8 cellular contexts compared by ENCODE assay signal in genomic region chr6:35048631-35049083, GRCh38.
DNase-seq lines count a peak whose midpoint lies in the region; ATAC-seq and TF ChIP-seq lines count a peak whose summit lies in the region.

No MANE protein-coding gene starts in this region.

- peak; percentile 8 for TF ChIP-seq CTCF in DOHH2 (IDR thresholded peaks at IDR 0.05; ENCODE audit: low read depth, low read length, poor library complexity, severe bottlenecking)
- TF ChIP-seq CTCF in upper lobe of right lung (IDR thresholded peaks at IDR 0.05), result peak; percentile 35

- H3K4ac ChIP-seq in mesendoderm (ENCODE audit: low read depth, low read length), result no peak overlapping the region

- no peaks in the 10 kb centered on the region for H3K36me3 ChIP-seq in DOHH2 (ENCODE audit: control insufficient read depth, low read length)
- H3K36me3 ChIP-seq in mesendoderm (ENCODE audit: control insufficient read depth, insufficient read depth, low read length), result no peaks in the 10 kb centered on the region
- peaks cover 14% of the 10 kb centered on the region for H3K36me3 ChIP-seq in upper lobe of right lung

- no peaks in the 10 kb centered on the region for H3K79me2 ChIP-seq in DOHH2 (ENCODE audit: control insufficient read depth, low read length)
- H3K79me2 ChIP-seq in mesendoderm (ENCODE audit: control insufficient read depth, insufficient read depth, low read length), result no peaks in the 10 kb centered on the region

- H3K4me3 ChIP-seq in DOHH2 (ENCODE audit: low read length) (no peak overlapping the region), mesendoderm (ENCODE audit: low read length) (no peak overlapping the region), upper lobe of right lung (no peak overlapping the region)

- H3K23ac ChIP-seq in mesendoderm (ENCODE audit: low read length), result peak overlapping the region; percentile 15

- peaks cover 3% of the 10 kb centered on the region for H3K79me1 ChIP-seq in mesendoderm (ENCODE audit: low read length)

- no peak overlapping the region for H2AK5ac ChIP-seq in mesendoderm (ENCODE audit: low read length)

- ATAC-seq in upper lobe of right lung, result peak; percentile 25
- ATAC-seq in GM18517 (IDR thresholded peaks at IDR 0.05; ENCODE audit: unreplicated experiment), result no peak

- peak; percentile 87 for DNase-seq in NCI-H524 treated with DMSO at 0.1 percent for 48 hours (lab: John Stamatoyannopoulos, UW)
- peak; percentile 16 for DNase-seq in central memory CD4-positive, alpha-beta T cell
- peak; percentile 58 for DNase-seq in mesendoderm
- no peak for DNase-seq in upper lobe of right lung
- no peak for DNase-seq in AG08396 (ENCODE audit: low spot score)
- no peak for DNase-seq in COLO829 (ENCODE audit: low spot score)

- H2BK15ac ChIP-seq in mesendoderm (replicated peaks; ENCODE audit: low read depth), result no peak overlapping the region

- H3K27me3 ChIP-seq in DOHH2 (ENCODE audit: control insufficient read depth, low read length), result no peaks in the 10 kb centered on the region
- no peaks in the 10 kb centered on the region for H3K27me3 ChIP-seq in mesendoderm (ENCODE audit: insufficient read depth, low read length, poor library complexity)
- no peaks in the 10 kb centered on the region for H3K27me3 ChIP-seq in upper lobe of right lung

- H3K9me2 ChIP-seq in DOHH2 (replicated peaks; ENCODE audit: control insufficient read depth, low read length), result no peaks in the 10 kb centered on the region

- H2BK120ac ChIP-seq in mesendoderm (ENCODE audit: low read depth, low read length), result no peak overlapping the region

- H3K18ac ChIP-seq in mesendoderm (ENCODE audit: low read length), result no peak overlapping the region

- intact Hi-C loops in upper lobe of right lung (cut with DNase I), result no loop called here

- no CpG with 5 or more reads among the region's 11 CpGs for WGBS in mesendoderm (ENCODE audit: extremely low coverage, insufficient coverage, low lambda C conversion rate)

- no peak overlapping the region for H3K4me2 ChIP-seq in DOHH2 (ENCODE audit: low read length)
- H3K4me2 ChIP-seq in mesendoderm (ENCODE audit: low read length), result no peak overlapping the region

- H3K27ac ChIP-seq in DOHH2 (ENCODE audit: low read depth, low read length) (no peak overlapping the region), mesendoderm (ENCODE audit: low read depth, low read length) (peak overlapping the region; percentile 38), upper lobe of right lung (peak overlapping the region; percentile 75)

- H3K4me1 ChIP-seq in DOHH2 (ENCODE audit: control insufficient read depth, low read length) (no peaks in the 10 kb centered on the region), mesendoderm (ENCODE audit: control insufficient read depth, low read depth, low read length) (peaks cover 23% of the 10 kb centered on the region), upper lobe of right lung (peaks cover 80% of the 10 kb centered on the region)

- no peak overlapping the region for H3K9ac ChIP-seq in mesendoderm (ENCODE audit: low read length)

- H4K5ac ChIP-seq in mesendoderm (ENCODE audit: low read length), result no peak overlapping the region

- no peak overlapping the region for H4K8ac ChIP-seq in mesendoderm (ENCODE audit: low read depth, low read length)

- H3K56ac ChIP-seq in mesendoderm (ENCODE audit: low read length), result peak overlapping the region; percentile 82

- H4K20me1 ChIP-seq in DOHH2 (ENCODE audit: control insufficient read depth, insufficient read depth, low read depth, low read length), result no peaks in the 10 kb centered on the region

- H3F3A ChIP-seq in DOHH2 (ENCODE audit: control insufficient read depth, insufficient read depth), result no peaks in the 10 kb centered on the region

- H2BK5ac ChIP-seq in mesendoderm (ENCODE audit: low read length), result peak overlapping the region; percentile 45

- H3K9me3 ChIP-seq in DOHH2 (ENCODE audit: control insufficient read depth, insufficient read depth, low read length) (no peaks in the 10 kb centered on the region), upper lobe of right lung (no peaks in the 10 kb centered on the region)

Comparison
In these comparisons a context has a peak if more than half of its experiments do, and no peak if none do; other contexts are left out.
1. DNase-seq: peak in NCI-H524 treated with DMSO at 0.1 percent for 48 hours (single experiment), central memory CD4-positive, alpha-beta T cell (single experiment) and mesendoderm (single experiment); none in upper lobe of right lung (single experiment), AG08396 (single experiment) and COLO829 (single experiment).